In the genomic region with DNA sequence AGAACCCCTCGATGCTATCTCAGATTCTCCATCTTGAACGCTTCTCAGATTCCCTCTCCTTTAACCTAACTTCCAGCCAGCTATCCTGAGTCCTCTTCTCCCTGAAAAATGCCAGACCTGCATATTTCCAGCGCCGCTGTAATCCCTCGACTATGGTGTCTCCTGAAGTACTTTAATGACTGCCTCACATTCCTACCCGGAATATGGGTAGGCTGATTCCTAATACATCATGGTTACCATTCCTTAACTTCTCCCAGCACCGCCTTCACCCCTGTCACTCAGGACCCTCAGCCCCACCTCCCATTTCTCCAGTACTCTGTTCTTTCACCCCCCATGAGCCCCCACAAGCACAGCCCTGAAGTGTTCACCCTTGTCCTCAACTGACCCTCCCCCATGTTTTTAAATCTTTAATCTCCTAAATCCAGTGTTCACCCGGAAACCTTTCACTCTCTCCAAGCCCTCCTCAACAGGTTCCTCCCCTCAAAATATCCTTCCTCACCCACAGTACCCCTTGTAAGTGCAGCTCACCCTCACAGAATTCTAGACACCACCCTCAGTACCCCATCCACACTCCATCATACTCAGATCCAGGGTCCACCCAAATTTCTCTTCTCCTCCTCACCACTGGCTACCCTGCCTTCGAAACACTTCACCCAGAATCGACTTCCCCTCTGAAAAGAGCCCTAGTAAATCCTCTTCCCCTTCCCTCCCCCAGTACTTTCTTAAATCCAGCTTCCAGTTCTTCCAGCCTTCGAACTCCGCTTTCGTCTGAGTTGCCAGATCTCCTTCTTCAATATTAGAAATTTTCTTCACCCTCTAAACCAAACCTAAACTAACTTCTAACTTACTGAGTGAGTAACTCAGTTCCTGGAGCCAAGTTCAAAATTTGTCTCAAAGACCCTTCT, we compare ENCODE assay signal across 9 cellular contexts. TPM values are rescaled to one million over a fixed set of nuclear protein-coding genes. Genes with fewer than 3 reads are reported as not detected.
A peak's percentile ranks its signal among the peaks of the same experiment; 100 is the strongest.
DNase-seq lines count a peak whose midpoint lies in the region; FAIRE-seq and TF ChIP-seq lines count a peak whose summit lies in the region.
"Had no signal": no experiment of that assay in that cellular context is flagged by ENCODE, and none has a peak within 500 bp of the region (broad histone marks: within the 10 kb centered on the region; RNA-seq: fewer than 3 reads in every experiment).

No MANE protein-coding gene starts in this region.

- peak overlapping the region; percentile 97 for H3K27ac ChIP-seq in colonic mucosa

- H3K36me3 ChIP-seq in colonic mucosa, result peaks cover 6% of the 10 kb centered on the region

- FAIRE-seq in GM12891 (lab: Jason Lieb, UNC), result no peak
- FAIRE-seq: TTC549 had no signal

- DNase-seq in EH (ENCODE audit: low read depth) (peak; percentile 62), NCI-H82 treated with DMSO at 0.1 percent for 48 hours (lab: John Stamatoyannopoulos, UW; ENCODE audit: unreplicated experiment) (peak; percentile 39), colonic mucosa (no peak), mesothelial cell of epicardium (ENCODE audit: low spot score in 2 of 2, unreplicated experiment in 2 of 2) (peak in 1 of 2 experiments; percentile 10), NCI-H1105 treated with DMSO at 0.1 percent for 48 hours (lab: John Stamatoyannopoulos, UW) (no peak), nucleus accumbens (lab: John Stamatoyannopoulos, UW) (no peak), superior temporal gyrus (ENCODE audit: extremely low spot score) (no peak), GM12891 (ENCODE audit: insufficient read length, low spot score) (no peak)

- no peaks in the 10 kb centered on the region for H3K27me3 ChIP-seq in colonic mucosa

- intact Hi-C loops in colonic mucosa (cut with DNase I), result no loop called here

- H3K36me3 Mint-ChIP-seq in mesothelial cell of epicardium, result peaks cover 10% of the 10 kb centered on the region

- peak overlapping the region; percentile 88 to 93 for H3K9ac ChIP-seq in colonic mucosa (ENCODE audit: low read depth in 2 of 2, low read length in 2 of 2)

- TF ChIP-seq CTCF in colonic mucosa (IDR thresholded peaks at IDR 0.05), result no peak
- no peak for TF ChIP-seq CTCF in mesothelial cell of epicardium (IDR thresholded peaks at IDR 0.05; ENCODE audit: unreplicated experiment)

- H3K27ac Mint-ChIP-seq in mesothelial cell of epicardium, result peak overlapping the region; percentile 94

- peak overlapping the region; percentile 83 for H3K4me3 Mint-ChIP-seq in mesothelial cell of epicardium

- H3K9me3 Mint-ChIP-seq in mesothelial cell of epicardium, result no peaks in the 10 kb centered on the region

- H3K9me3 ChIP-seq in colonic mucosa, result no peaks in the 10 kb centered on the region

- peaks cover 23% of the 10 kb centered on the region for H3K4me1 Mint-ChIP-seq in mesothelial cell of epicardium

- no peak for TF ChIP-seq POLR2A in GM12891 (IDR thresholded peaks at IDR 0.05; ENCODE audit: low read depth, low read length)

- peak overlapping the region; percentile 93 for H3K4me3 ChIP-seq in colonic mucosa

- peaks cover 7% of the 10 kb centered on the region for H3K4me1 ChIP-seq in colonic mucosa

- H3K27me3 Mint-ChIP-seq in mesothelial cell of epicardium (ENCODE audit: low read depth), result no peaks in the 10 kb centered on the region

TF ChIP-seq in GM12891, 5 proteins besides CTCF, POLR2A, EP300 and RAD21:
- TF ChIP-seq TAF1 (IDR thresholded peaks at IDR 0.05; ENCODE audit: low read depth, low read length) (no peak), PAX5 (IDR thresholded peaks at IDR 0.05; ENCODE audit: insufficient read depth, low read length, severe bottlenecking) (no peak), POLR2AphosphoS5 (IDR thresholded peaks at IDR 0.05; ENCODE audit: low read depth, low read length) (no peak), POU2F2 (IDR thresholded peaks at IDR 0.05; ENCODE audit: low read depth, low read length) (no peak), SPI1 (IDR thresholded peaks at IDR 0.05; ENCODE audit: low read depth, low read length) (no peak)

RNA-seq across cellular contexts. Expression of gene CPT2, which starts 0.9 kb away (rescaled TPM):
- total RNA-seq in colonic mucosa (10 to 100 TPM; 66.1 to 66.4 TPM), mesothelial cell of epicardium (15.1 to 16.6 TPM (median 15.5 TPM) in 3 replicates)
- polyA plus RNA-seq in GM12891 (2012; ENCODE audit: low read depth, missing spikeins), result 18.1 TPM

RNA-seq across cellular contexts. Expression of gene CZIB, which starts 22.9 kb away (rescaled TPM):
- total RNA-seq in colonic mucosa, result 10 to 100 TPM; 34.6 to 43.9 TPM
- 52.6 to 61.0 TPM (median 55.2 TPM) in 3 replicates for total RNA-seq in mesothelial cell of epicardium
- polyA plus RNA-seq in GM12891 (2012; ENCODE audit: low read depth, missing spikeins), result 33.4 TPM

RNA-seq across cellular contexts. Expression of gene MAGOH, which starts 40.8 kb away (rescaled TPM):
- total RNA-seq in colonic mucosa, result 10 to 100 TPM; 34.0 to 49.7 TPM
- 57.6 to 61.1 TPM (median 59.0 TPM) in 3 replicates for total RNA-seq in mesothelial cell of epicardium
- polyA plus RNA-seq in GM12891 (2012; ENCODE audit: low read depth, missing spikeins), result 125 TPM

RNA-seq across cellular contexts. Expression of gene SLC1A7, which starts 55.1 kb away (rescaled TPM):
- 1 to 10 TPM in 1 of 2 donors, under 1 TPM in 1; 0.50 to 1.1 TPM for total RNA-seq in colonic mucosa
- 0.09 TPM in 1 of 3 replicates, not detected in the others for total RNA-seq in mesothelial cell of epicardium
- polyA plus RNA-seq in GM12891 (2012; ENCODE audit: low read depth, missing spikeins), result not detected

Comparison
In these comparisons a context has a peak if more than half of its experiments do, and no peak if none do; other contexts are left out.
1. DNase-seq: peak in EH (single experiment) and NCI-H82 treated with DMSO at 0.1 percent for 48 hours (single experiment); none in colonic mucosa (single experiment), NCI-H1105 treated with DMSO at 0.1 percent for 48 hours (single experiment), nucleus accumbens (0 of 56), superior temporal gyrus (single experiment) and GM12891 (single experiment).